1 cellular context compared by ENCODE assay signal in the genomic region with DNA sequence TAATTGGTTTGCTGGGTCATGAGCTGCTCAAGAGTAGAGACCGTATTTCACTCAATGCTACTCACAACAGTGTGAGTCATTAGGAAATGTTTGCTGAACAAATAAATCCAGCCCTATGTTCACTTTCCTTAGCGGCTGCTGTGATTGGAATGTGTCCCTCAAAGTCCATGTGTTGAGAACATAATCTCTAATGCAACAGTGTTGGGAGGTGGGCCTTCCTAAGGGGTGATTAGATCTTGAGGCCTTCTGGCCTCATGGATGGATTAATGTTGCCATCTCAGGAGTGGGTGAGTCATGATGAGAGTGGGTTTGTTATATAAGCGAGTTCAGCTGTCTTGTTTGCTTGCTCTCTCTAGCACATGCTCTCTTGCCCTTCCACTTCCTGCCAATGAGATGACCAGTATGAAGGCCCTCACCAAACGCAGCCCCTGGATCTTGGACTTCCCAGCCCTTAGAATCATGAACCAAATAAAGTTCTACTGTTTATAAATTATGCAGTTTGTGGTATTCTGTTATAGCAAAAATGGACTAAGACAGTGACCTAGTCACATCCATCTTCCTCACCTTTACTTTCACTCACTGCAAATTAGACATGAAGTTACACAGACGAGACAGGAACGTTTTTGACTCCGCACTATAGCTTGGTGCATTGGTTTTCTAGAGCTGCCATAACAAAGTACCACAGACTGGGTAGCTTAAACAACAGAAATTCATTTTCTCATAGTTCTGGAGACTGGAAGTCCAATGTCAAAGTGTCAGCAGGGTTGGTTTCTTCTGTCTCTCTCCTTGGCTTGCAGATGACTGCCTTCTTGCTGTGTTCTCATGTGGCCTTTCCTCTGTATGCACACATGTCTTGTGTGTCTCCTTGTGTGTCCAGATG.
A peak's percentile ranks its signal among the peaks of the same experiment; 100 is the strongest.
TF ChIP-seq lines count a peak whose summit lies in the region.

No MANE protein-coding gene starts in this region.

TF ChIP-seq in HepG2, 621 proteins besides CTCF, POLR2A, EP300 and RAD21 (continued from another document and continues in another):
- TF ChIP-seq, protein P1, sequence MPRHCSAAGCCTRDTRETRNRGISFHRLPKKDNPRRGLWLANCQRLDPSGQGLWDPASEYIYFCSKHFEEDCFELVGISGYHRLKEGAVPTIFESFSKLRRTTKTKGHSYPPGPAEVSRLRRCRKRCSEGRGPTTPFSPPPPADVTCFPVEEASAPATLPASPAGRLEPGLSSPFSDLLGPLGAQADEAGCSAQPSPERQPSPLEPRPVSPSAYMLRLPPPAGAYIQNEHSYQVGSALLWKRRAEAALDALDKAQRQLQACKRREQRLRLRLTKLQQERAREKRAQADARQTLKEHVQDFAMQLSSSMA (CRISPR knock-in tag; IDR thresholded peaks at IDR 0.05) = no peak
- TF ChIP-seq MEF2D (CRISPR knock-in tag; IDR thresholded peaks at IDR 0.05) (peak; percentile 91), NFE2L1 (CRISPR knock-in tag; IDR thresholded peaks at IDR 0.05; ENCODE audit: borderline replicate concordance) (no peak), ZNF329 (CRISPR knock-in tag; IDR thresholded peaks at IDR 0.05; ENCODE audit: low read depth) (no peak), ZFP62 (CRISPR knock-in tag; IDR thresholded peaks at IDR 0.05) (no peak), FOXA3 (CRISPR knock-in tag; IDR thresholded peaks at IDR 0.05) (peak; percentile 97), SOX5 (CRISPR knock-in tag; IDR thresholded peaks at IDR 0.05; ENCODE audit: borderline replicate concordance) (peak; percentile 92), ZNF703 (CRISPR knock-in tag; IDR thresholded peaks at IDR 0.05; ENCODE audit: borderline replicate concordance) (no peak; the same call in 1 of the 2 replicates), ZNF772 (CRISPR knock-in tag; IDR thresholded peaks at IDR 0.05) (peak; percentile 85), ZNF235 (CRISPR knock-in tag; IDR thresholded peaks at IDR 0.05; ENCODE audit: borderline replicate concordance) (no peak), ZNF616 (CRISPR knock-in tag; IDR thresholded peaks at IDR 0.05; ENCODE audit: low read depth) (no peak; the same call in 1 of the 2 replicates), YEATS2 (CRISPR knock-in tag; IDR thresholded peaks at IDR 0.05; ENCODE audit: borderline replicate concordance) (peak; percentile 42; the same call in 1 of the 2 replicates), AHR (CRISPR knock-in tag; IDR thresholded peaks at IDR 0.05) (no peak), ZFP37 (CRISPR knock-in tag; IDR thresholded peaks at IDR 0.05; ENCODE audit: borderline replicate concordance) (peak; percentile 81; the same call in 1 of the 2 replicates), NCOA5 (CRISPR knock-in tag; IDR thresholded peaks at IDR 0.05) (no peak), KMT2B (CRISPR knock-in tag; IDR thresholded peaks at IDR 0.05) (peak; percentile 85), REPIN1 (CRISPR knock-in tag; IDR thresholded peaks at IDR 0.05; ENCODE audit: borderline replicate concordance, low read depth) (peak; percentile 81), ZNF44 (CRISPR knock-in tag; IDR thresholded peaks at IDR 0.05) (no peak), ZSCAN31 (CRISPR knock-in tag; IDR thresholded peaks at IDR 0.05; ENCODE audit: low read depth) (no peak; the same call in none of the 2 replicates), TCF7 (IDR thresholded peaks at IDR 0.05; ENCODE audit: low read depth) (peak; percentile 85), FOXP1 (IDR thresholded peaks at IDR 0.05) (peak; percentile 50; the same call in 1 of the 2 replicates), FOXP1 (CRISPR knock-in tag; IDR thresholded peaks at IDR 0.05) (peak; percentile 95), SP140L (CRISPR knock-in tag; IDR thresholded peaks at IDR 0.05; ENCODE audit: borderline replicate concordance) (no peak), GFI1 (CRISPR knock-in tag; IDR thresholded peaks at IDR 0.05; ENCODE audit: borderline replicate concordance) (peak; percentile 100), ZNF644 (CRISPR knock-in tag; IDR thresholded peaks at IDR 0.05; ENCODE audit: low read depth) (peak; percentile 85; the same call in 1 of the 2 replicates), RARA (CRISPR knock-in tag; IDR thresholded peaks at IDR 0.05) (peak; percentile 90), HNRNPH1 (optimal IDR thresholded peaks at IDR 0.05; ENCODE audit: low read depth, low read length) (no peak), CREM (IDR thresholded peaks at IDR 0.05) (peak; percentile 90), CREM (CRISPR knock-in tag; IDR thresholded peaks at IDR 0.05) (no peak), MBNL3 (CRISPR knock-in tag; conservative IDR thresholded peaks at IDR 0.05) (no peak), ELF1 (CRISPR knock-in tag; IDR thresholded peaks at IDR 0.05) (peak; percentile 69)
- TF ChIP-seq, protein P2, sequence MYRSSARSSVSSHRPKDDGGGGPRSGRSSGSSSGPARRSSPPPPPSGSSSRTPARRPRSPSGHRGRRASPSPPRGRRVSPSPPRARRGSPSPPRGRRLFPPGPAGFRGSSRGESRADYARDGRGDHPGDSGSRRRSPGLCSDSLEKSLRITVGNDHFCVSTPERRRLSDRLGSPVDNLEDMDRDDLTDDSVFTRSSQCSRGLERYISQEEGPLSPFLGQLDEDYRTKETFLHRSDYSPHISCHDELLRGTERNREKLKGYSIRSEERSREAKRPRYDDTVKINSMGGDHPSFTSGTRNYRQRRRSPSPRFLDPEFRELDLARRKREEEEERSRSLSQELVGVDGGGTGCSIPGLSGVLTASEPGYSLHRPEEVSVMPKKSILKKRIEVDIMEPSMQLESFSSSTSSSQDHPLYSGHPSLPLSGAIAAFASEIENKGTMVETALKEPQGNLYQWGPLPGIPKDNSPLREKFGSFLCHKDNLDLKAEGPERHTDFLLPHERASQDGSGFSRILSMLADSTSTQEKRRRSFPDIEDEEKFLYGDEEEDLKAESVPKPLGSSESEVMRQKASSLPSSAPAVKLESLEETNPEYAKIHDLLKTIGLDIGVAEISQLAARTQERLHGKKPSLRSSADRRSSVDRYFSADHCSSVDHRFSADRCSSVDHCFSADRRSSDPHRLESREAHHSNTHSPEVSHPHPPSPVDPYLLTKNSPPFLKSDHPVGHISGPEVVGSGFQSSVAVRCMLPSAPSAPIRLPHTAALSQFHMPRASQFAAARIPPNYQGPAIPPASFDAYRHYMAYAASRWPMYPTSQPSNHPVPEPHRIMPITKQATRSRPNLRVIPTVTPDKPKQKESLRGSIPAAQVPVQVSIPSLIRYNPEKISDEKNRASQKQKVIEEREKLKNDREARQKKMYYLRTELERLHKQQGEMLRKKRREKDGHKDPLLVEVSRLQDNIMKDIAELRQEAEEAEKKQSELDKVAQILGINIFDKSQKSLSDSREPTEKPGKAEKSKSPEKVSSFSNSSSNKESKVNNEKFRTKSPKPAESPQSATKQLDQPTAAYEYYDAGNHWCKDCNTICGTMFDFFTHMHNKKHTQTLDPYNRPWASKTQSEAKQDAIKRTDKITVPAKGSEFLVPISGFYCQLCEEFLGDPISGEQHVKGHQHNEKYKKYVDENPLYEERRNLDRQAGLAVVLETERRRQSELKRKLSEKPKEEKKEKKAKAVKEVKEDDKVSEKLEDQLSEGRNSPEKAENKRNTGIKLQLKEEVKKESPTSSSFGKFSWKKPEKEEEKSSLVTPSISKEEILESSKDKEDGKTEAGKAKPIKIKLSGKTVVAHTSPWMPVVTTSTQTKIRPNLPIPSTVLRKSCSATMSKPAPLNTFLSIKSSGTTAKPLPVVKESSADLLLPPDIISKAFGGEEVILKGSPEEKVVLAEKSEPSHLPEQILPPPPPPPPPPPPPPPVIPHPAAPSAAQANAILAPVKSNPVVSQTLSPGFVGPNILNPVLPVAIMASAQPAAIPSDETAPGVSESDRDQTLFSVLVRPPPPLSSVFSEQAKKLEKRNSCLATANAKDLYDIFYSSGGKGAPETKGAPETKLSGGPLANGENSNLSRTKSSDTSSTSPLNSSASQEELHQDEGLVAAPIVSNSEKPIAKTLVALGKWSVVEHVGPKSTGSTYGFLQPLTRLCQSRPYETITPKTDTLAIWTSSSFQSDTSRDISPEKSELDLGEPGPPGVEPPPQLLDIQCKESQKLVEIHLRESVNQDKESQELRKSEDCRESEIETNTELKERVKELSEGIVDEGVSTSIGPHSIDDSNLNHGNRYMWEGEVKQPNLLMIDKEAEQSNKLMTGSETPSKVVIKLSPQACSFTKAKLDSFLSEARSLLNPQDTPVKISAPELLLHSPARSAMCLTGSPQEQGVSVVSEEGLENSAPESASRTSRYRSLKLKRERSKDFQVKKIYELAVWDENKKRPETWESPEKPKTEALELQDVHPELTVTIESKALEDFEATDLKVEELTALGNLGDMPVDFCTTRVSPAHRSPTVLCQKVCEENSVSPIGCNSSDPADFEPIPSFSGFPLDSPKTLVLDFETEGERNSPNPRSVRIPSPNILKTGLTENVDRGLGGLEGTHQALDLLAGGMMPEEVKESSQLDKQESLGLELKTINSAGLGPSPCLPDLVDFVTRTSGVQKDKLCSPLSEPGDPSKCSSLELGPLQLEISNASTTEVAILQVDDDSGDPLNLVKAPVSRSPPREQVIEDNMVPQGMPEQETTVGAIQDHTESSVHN (CRISPR knock-in tag; IDR thresholded peaks at IDR 0.05) = peak; percentile 23; the same call in 1 of the 2 replicates
- TF ChIP-seq, protein P3, sequence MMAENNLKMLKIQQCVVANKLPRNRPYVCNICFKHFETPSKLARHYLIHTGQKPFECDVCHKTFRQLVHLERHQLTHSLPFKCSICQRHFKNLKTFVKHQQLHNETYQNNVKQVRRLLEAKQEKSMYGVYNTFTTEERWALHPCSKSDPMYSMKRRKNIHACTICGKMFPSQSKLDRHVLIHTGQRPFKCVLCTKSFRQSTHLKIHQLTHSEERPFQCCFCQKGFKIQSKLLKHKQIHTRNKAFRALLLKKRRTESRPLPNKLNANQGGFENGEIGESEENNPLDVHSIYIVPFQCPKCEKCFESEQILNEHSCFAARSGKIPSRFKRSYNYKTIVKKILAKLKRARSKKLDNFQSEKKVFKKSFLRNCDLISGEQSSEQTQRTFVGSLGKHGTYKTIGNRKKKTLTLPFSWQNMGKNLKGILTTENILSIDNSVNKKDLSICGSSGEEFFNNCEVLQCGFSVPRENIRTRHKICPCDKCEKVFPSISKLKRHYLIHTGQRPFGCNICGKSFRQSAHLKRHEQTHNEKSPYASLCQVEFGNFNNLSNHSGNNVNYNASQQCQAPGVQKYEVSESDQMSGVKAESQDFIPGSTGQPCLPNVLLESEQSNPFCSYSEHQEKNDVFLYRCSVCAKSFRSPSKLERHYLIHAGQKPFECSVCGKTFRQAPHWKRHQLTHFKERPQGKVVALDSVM (CRISPR knock-in tag; IDR thresholded peaks at IDR 0.05) = peak; percentile 25; the same call in 1 of the 2 replicates
- TF ChIP-seq, protein P4, sequence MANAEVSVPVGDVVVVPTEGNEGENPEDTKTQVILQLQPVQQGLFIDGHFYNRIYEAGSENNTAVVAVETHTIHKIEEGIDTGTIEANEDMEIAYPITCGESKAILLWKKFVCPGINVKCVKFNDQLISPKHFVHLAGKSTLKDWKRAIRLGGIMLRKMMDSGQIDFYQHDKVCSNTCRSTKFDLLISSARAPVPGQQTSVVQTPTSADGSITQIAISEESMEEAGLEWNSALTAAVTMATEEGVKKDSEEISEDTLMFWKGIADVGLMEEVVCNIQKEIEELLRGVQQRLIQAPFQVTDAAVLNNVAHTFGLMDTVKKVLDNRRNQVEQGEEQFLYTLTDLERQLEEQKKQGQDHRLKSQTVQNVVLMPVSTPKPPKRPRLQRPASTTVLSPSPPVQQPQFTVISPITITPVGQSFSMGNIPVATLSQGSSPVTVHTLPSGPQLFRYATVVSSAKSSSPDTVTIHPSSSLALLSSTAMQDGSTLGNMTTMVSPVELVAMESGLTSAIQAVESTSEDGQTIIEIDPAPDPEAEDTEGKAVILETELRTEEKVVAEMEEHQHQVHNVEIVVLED (CRISPR knock-in tag; IDR thresholded peaks at IDR 0.05; ENCODE audit: borderline replicate concordance) = no peak
- TF ChIP-seq, protein P5, sequence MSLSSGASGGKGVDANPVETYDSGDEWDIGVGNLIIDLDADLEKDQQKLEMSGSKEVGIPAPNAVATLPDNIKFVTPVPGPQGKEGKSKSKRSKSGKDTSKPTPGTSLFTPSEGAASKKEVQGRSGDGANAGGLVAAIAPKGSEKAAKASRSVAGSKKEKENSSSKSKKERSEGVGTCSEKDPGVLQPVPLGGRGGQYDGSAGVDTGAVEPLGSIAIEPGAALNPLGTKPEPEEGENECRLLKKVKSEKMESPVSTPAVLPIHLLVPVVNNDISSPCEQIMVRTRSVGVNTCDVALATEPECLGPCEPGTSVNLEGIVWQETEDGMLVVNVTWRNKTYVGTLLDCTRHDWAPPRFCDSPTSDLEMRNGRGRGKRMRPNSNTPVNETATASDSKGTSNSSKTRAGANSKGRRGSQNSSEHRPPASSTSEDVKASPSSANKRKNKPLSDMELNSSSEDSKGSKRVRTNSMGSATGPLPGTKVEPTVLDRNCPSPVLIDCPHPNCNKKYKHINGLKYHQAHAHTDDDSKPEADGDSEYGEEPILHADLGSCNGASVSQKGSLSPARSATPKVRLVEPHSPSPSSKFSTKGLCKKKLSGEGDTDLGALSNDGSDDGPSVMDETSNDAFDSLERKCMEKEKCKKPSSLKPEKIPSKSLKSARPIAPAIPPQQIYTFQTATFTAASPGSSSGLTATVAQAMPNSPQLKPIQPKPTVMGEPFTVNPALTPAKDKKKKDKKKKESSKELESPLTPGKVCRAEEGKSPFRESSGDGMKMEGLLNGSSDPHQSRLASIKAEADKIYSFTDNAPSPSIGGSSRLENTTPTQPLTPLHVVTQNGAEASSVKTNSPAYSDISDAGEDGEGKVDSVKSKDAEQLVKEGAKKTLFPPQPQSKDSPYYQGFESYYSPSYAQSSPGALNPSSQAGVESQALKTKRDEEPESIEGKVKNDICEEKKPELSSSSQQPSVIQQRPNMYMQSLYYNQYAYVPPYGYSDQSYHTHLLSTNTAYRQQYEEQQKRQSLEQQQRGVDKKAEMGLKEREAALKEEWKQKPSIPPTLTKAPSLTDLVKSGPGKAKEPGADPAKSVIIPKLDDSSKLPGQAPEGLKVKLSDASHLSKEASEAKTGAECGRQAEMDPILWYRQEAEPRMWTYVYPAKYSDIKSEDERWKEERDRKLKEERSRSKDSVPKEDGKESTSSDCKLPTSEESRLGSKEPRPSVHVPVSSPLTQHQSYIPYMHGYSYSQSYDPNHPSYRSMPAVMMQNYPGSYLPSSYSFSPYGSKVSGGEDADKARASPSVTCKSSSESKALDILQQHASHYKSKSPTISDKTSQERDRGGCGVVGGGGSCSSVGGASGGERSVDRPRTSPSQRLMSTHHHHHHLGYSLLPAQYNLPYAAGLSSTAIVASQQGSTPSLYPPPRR (CRISPR knock-in tag; IDR thresholded peaks at IDR 0.05; ENCODE audit: borderline replicate concordance) = peak; percentile 97
- TF ChIP-seq, protein P6, sequence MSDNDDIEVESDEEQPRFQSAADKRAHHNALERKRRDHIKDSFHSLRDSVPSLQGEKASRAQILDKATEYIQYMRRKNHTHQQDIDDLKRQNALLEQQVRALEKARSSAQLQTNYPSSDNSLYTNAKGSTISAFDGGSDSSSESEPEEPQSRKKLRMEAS (IDR thresholded peaks at IDR 0.05) = peak; percentile 87
- TF ChIP-seq, protein P7, sequence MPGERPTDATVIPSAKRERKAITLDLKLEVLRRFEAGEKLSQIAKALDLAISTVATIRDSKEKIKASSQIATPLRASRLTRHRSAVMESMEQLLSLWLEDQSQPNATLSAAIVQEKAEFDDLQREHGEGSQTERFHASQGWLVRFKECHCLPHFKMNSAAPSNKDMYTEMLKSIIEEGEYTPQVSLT (CRISPR knock-in tag; IDR thresholded peaks at IDR 0.05; ENCODE audit: borderline replicate concordance, low read depth) = no peak
